ENCODE assay signal across 1 cellular context in the genomic region with DNA sequence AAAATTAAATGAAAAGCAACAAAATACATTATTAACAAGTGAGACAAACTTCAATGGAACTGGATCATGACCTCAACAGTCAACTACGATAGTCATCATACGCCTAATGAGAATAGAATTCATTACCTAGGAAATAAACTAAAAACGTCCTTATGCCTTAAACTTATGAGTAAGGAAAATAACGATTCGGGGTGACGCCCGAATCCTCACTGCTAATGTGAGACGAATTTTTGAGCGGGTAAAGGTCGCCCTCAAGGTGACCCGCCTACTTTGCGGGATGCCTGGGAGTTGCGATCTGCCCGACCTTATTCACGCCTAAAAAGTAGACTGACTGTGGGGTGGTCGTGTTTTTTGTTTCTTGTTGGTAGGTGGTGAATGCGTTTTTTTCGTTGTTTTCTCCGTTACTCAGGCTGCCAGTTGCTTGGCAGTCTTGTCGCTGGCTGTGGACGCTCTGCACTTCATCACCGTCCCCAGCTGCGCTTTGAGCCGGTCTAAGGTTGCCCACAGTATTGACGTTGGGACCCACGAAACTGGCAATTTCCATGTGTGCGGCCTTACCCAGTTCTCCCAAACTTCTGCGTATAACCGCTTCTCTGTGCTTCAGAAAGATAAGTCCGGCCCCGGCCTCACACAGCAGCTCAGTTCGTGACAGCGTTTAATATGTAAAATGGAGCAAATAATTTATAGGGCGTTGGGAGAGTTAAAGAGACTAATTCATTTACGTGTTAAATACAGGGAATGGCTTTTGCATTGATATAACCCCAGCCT.
TF ChIP-seq lines count a peak whose summit lies in the region.

No MANE protein-coding gene starts in this region.

TF ChIP-seq in K562, 482 proteins besides CTCF, POLR2A, EP300 and RAD21 (continued from another document and continues in another):
- TF ChIP-seq, protein P1, sequence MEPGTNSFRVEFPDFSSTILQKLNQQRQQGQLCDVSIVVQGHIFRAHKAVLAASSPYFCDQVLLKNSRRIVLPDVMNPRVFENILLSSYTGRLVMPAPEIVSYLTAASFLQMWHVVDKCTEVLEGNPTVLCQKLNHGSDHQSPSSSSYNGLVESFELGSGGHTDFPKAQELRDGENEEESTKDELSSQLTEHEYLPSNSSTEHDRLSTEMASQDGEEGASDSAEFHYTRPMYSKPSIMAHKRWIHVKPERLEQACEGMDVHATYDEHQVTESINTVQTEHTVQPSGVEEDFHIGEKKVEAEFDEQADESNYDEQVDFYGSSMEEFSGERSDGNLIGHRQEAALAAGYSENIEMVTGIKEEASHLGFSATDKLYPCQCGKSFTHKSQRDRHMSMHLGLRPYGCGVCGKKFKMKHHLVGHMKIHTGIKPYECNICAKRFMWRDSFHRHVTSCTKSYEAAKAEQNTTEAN (CRISPR knock-in tag; IDR thresholded peaks at IDR 0.05) = peak; percentile 92; the same call in 1 of the 2 replicates
- TF ChIP-seq, protein P2, sequence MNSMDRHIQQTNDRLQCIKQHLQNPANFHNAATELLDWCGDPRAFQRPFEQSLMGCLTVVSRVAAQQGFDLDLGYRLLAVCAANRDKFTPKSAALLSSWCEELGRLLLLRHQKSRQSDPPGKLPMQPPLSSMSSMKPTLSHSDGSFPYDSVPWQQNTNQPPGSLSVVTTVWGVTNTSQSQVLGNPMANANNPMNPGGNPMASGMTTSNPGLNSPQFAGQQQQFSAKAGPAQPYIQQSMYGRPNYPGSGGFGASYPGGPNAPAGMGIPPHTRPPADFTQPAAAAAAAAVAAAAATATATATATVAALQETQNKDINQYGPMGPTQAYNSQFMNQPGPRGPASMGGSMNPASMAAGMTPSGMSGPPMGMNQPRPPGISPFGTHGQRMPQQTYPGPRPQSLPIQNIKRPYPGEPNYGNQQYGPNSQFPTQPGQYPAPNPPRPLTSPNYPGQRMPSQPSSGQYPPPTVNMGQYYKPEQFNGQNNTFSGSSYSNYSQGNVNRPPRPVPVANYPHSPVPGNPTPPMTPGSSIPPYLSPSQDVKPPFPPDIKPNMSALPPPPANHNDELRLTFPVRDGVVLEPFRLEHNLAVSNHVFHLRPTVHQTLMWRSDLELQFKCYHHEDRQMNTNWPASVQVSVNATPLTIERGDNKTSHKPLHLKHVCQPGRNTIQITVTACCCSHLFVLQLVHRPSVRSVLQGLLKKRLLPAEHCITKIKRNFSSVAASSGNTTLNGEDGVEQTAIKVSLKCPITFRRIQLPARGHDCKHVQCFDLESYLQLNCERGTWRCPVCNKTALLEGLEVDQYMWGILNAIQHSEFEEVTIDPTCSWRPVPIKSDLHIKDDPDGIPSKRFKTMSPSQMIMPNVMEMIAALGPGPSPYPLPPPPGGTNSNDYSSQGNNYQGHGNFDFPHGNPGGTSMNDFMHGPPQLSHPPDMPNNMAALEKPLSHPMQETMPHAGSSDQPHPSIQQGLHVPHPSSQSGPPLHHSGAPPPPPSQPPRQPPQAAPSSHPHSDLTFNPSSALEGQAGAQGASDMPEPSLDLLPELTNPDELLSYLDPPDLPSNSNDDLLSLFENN (IDR thresholded peaks at IDR 0.05; ENCODE audit: low read depth in 2 of 2, low read length in 2 of 2) = peak; percentile 10 to 100; a peak in 2 of 4 replicates
- peak; percentile 97 for TF ChIP-seq ZNF717 (CRISPR knock-in tag; IDR thresholded peaks at IDR 0.05)
- TF ChIP-seq, protein P3, sequence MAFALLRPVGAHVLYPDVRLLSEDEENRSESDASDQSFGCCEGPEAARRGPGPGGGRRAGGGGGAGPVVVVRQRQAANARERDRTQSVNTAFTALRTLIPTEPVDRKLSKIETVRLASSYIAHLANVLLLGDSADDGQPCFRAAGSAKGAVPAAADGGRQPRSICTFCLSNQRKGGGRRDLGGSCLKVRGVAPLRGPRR (CRISPR knock-in tag; IDR thresholded peaks at IDR 0.05) = no peak
- peak; percentile 76 for TF ChIP-seq EP400 (IDR thresholded peaks at IDR 0.05)
- TF ChIP-seq ESRRB (CRISPR knock-in tag; IDR thresholded peaks at IDR 0.05; ENCODE audit: borderline replicate concordance) = peak; percentile 93; the same call in 1 of the 2 replicates
- TF ChIP-seq, protein P4, sequence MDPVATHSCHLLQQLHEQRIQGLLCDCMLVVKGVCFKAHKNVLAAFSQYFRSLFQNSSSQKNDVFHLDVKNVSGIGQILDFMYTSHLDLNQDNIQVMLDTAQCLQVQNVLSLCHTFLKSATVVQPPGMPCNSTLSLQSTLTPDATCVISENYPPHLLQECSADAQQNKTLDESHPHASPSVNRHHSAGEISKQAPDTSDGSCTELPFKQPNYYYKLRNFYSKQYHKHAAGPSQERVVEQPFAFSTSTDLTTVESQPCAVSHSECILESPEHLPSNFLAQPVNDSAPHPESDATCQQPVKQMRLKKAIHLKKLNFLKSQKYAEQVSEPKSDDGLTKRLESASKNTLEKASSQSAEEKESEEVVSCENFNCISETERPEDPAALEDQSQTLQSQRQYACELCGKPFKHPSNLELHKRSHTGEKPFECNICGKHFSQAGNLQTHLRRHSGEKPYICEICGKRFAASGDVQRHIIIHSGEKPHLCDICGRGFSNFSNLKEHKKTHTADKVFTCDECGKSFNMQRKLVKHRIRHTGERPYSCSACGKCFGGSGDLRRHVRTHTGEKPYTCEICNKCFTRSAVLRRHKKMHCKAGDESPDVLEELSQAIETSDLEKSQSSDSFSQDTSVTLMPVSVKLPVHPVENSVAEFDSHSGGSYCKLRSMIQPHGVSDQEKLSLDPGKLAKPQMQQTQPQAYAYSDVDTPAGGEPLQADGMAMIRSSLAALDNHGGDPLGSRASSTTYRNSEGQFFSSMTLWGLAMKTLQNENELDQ (CRISPR knock-in tag; IDR thresholded peaks at IDR 0.05; ENCODE audit: borderline replicate concordance) = peak; percentile 27; the same call in 1 of the 2 replicates
- TF ChIP-seq, protein P5, sequence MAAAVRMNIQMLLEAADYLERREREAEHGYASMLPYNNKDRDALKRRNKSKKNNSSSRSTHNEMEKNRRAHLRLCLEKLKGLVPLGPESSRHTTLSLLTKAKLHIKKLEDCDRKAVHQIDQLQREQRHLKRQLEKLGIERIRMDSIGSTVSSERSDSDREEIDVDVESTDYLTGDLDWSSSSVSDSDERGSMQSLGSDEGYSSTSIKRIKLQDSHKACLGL (CRISPR knock-in tag; IDR thresholded peaks at IDR 0.05; ENCODE audit: borderline replicate concordance, poor library complexity, severe bottlenecking) = no peak
- no peak for TF ChIP-seq PURB (CRISPR knock-in tag; IDR thresholded peaks at IDR 0.05; ENCODE audit: low read depth)
- TF ChIP-seq JUN (IDR thresholded peaks at IDR 0.05; ENCODE audit: borderline replicate concordance, low read depth, low read length) = peak; percentile 40; the same call in 1 of the 2 replicates
- 0 out of 2 replicates have a peak, but pooled peaks have one; percentile 29 for TF ChIP-seq JUN (CRISPR knock-in tag; IDR thresholded peaks at IDR 0.05; ENCODE audit: borderline replicate concordance)
- TF ChIP-seq, protein P6, sequence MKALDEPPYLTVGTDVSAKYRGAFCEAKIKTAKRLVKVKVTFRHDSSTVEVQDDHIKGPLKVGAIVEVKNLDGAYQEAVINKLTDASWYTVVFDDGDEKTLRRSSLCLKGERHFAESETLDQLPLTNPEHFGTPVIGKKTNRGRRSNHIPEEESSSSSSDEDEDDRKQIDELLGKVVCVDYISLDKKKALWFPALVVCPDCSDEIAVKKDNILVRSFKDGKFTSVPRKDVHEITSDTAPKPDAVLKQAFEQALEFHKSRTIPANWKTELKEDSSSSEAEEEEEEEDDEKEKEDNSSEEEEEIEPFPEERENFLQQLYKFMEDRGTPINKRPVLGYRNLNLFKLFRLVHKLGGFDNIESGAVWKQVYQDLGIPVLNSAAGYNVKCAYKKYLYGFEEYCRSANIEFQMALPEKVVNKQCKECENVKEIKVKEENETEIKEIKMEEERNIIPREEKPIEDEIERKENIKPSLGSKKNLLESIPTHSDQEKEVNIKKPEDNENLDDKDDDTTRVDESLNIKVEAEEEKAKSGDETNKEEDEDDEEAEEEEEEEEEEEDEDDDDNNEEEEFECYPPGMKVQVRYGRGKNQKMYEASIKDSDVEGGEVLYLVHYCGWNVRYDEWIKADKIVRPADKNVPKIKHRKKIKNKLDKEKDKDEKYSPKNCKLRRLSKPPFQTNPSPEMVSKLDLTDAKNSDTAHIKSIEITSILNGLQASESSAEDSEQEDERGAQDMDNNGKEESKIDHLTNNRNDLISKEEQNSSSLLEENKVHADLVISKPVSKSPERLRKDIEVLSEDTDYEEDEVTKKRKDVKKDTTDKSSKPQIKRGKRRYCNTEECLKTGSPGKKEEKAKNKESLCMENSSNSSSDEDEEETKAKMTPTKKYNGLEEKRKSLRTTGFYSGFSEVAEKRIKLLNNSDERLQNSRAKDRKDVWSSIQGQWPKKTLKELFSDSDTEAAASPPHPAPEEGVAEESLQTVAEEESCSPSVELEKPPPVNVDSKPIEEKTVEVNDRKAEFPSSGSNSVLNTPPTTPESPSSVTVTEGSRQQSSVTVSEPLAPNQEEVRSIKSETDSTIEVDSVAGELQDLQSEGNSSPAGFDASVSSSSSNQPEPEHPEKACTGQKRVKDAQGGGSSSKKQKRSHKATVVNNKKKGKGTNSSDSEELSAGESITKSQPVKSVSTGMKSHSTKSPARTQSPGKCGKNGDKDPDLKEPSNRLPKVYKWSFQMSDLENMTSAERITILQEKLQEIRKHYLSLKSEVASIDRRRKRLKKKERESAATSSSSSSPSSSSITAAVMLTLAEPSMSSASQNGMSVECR (CRISPR knock-in tag; IDR thresholded peaks at IDR 0.05) = peak; percentile 80; the same call in 1 of the 2 replicates
- no peak for TF ChIP-seq BRD4 (IDR thresholded peaks at IDR 0.05)
- TF ChIP-seq, protein P7, sequence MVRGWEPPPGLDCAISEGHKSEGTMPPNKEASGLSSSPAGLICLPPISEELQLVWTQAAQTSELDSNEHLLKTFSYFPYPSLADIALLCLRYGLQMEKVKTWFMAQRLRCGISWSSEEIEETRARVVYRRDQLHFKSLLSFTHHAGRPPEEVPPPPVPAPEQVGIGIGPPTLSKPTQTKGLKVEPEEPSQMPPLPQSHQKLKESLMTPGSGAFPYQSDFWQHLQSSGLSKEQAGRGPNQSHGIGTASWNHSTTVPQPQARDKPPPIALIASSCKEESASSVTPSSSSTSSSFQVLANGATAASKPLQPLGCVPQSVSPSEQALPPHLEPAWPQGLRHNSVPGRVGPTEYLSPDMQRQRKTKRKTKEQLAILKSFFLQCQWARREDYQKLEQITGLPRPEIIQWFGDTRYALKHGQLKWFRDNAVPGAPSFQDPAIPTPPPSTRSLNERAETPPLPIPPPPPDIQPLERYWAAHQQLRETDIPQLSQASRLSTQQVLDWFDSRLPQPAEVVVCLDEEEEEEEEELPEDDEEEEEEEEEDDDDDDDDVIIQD (CRISPR knock-in tag; IDR thresholded peaks at IDR 0.05) = no peak
- TF ChIP-seq TAF7 (tag; IDR thresholded peaks at IDR 0.05) = 0 out of 2 replicates have a peak, but pooled peaks have one; percentile 8
- TF ChIP-seq HMG20A (CRISPR knock-in tag; conservative IDR thresholded peaks at IDR 0.05) = no peak
- TF ChIP-seq ZFX (CRISPR knock-in tag; IDR thresholded peaks at IDR 0.05) = peak; percentile 49; the same call in 1 of the 2 replicates
- no peak for TF ChIP-seq ADNP (tag; IDR thresholded peaks at IDR 0.05)
- peak; percentile 97 for TF ChIP-seq MBD2 (IDR thresholded peaks at IDR 0.05; ENCODE audit: borderline replicate concordance, low read depth)
- no peak for TF ChIP-seq MCM7 (IDR thresholded peaks at IDR 0.05)
- TF ChIP-seq PRMT5 (CRISPR knock-in tag; IDR thresholded peaks at IDR 0.05) = no peak
- TF ChIP-seq, protein P8, sequence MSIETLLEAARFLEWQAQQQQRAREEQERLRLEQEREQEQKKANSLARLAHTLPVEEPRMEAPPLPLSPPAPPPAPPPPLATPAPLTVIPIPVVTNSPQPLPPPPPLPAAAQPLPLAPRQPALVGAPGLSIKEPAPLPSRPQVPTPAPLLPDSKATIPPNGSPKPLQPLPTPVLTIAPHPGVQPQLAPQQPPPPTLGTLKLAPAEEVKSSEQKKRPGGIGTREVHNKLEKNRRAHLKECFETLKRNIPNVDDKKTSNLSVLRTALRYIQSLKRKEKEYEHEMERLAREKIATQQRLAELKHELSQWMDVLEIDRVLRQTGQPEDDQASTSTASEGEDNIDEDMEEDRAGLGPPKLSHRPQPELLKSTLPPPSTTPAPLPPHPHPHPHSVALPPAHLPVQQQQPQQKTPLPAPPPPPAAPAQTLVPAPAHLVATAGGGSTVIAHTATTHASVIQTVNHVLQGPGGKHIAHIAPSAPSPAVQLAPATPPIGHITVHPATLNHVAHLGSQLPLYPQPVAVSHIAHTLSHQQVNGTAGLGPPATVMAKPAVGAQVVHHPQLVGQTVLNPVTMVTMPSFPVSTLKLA (conservative IDR thresholded peaks at IDR 0.05) = peak; percentile 42 to 50; a peak in 3 of 4 replicates
- peak; percentile 82 for TF ChIP-seq ZNF24 (IDR thresholded peaks at IDR 0.05)
- TF ChIP-seq, protein P9, sequence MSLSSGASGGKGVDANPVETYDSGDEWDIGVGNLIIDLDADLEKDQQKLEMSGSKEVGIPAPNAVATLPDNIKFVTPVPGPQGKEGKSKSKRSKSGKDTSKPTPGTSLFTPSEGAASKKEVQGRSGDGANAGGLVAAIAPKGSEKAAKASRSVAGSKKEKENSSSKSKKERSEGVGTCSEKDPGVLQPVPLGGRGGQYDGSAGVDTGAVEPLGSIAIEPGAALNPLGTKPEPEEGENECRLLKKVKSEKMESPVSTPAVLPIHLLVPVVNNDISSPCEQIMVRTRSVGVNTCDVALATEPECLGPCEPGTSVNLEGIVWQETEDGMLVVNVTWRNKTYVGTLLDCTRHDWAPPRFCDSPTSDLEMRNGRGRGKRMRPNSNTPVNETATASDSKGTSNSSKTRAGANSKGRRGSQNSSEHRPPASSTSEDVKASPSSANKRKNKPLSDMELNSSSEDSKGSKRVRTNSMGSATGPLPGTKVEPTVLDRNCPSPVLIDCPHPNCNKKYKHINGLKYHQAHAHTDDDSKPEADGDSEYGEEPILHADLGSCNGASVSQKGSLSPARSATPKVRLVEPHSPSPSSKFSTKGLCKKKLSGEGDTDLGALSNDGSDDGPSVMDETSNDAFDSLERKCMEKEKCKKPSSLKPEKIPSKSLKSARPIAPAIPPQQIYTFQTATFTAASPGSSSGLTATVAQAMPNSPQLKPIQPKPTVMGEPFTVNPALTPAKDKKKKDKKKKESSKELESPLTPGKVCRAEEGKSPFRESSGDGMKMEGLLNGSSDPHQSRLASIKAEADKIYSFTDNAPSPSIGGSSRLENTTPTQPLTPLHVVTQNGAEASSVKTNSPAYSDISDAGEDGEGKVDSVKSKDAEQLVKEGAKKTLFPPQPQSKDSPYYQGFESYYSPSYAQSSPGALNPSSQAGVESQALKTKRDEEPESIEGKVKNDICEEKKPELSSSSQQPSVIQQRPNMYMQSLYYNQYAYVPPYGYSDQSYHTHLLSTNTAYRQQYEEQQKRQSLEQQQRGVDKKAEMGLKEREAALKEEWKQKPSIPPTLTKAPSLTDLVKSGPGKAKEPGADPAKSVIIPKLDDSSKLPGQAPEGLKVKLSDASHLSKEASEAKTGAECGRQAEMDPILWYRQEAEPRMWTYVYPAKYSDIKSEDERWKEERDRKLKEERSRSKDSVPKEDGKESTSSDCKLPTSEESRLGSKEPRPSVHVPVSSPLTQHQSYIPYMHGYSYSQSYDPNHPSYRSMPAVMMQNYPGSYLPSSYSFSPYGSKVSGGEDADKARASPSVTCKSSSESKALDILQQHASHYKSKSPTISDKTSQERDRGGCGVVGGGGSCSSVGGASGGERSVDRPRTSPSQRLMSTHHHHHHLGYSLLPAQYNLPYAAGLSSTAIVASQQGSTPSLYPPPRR (CRISPR knock-in tag; IDR thresholded peaks at IDR 0.05; ENCODE audit: borderline replicate concordance) = peak; percentile 99
- TF ChIP-seq CHCHD3 (CRISPR knock-in tag; IDR thresholded peaks at IDR 0.05) = peak; percentile 98
- TF ChIP-seq, protein P10, sequence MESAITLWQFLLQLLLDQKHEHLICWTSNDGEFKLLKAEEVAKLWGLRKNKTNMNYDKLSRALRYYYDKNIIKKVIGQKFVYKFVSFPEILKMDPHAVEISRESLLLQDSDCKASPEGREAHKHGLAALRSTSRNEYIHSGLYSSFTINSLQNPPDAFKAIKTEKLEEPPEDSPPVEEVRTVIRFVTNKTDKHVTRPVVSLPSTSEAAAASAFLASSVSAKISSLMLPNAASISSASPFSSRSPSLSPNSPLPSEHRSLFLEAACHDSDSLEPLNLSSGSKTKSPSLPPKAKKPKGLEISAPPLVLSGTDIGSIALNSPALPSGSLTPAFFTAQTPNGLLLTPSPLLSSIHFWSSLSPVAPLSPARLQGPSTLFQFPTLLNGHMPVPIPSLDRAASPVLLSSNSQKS (CRISPR knock-in tag; IDR thresholded peaks at IDR 0.05) = no peak
- no peak for TF ChIP-seq RBM17 (IDR thresholded peaks at IDR 0.05; ENCODE audit: borderline replicate concordance, low read depth, low read length)
- no peak for TF ChIP-seq ZNF583 (CRISPR knock-in tag; IDR thresholded peaks at IDR 0.05)
